Comparison of ENCODE assay signal across 1 cellular context in the genomic region with DNA sequence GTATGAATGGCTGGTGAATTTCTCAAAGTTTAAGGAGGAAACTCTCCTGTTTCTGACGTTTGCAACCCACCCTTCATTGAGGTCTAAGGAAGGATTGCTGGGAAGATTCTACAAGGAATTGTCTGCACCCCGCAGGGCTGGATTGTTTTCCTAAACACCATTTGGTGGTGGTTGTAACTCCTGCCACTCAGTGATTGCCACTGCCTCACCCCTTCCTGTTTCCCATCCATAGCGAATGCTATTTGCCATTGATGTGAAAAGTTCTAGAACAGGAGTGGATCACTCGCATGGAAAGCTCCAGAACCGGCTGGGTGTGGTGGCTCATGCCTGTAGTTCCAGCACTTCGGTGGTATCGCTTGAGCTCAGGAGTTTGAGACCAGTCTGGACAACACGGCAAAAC.
A peak's percentile ranks its signal among the peaks of the same experiment; 100 is the strongest.
TF ChIP-seq lines count a peak whose summit lies in the region.

No MANE protein-coding gene starts in this region.

TF ChIP-seq in K562, 482 proteins besides CTCF, POLR2A, EP300 and RAD21:
- TF ChIP-seq ZNF398 (CRISPR knock-in tag; IDR thresholded peaks at IDR 0.05) (no peak), ARID3B (CRISPR knock-in tag; IDR thresholded peaks at IDR 0.05; ENCODE audit: borderline replicate concordance) (no peak), RBM25 (IDR thresholded peaks at IDR 0.05; ENCODE audit: low read depth, low read length, severe bottlenecking) (no peak), ZFP36 (IDR thresholded peaks at IDR 0.05; ENCODE audit: low read depth, low read length, partially characterized antibody) (peak; percentile 11), TBL1XR1 (IDR thresholded peaks at IDR 0.05; ENCODE audit: low read length in 2 of 2) (no peak)
- TF ChIP-seq, protein P1, sequence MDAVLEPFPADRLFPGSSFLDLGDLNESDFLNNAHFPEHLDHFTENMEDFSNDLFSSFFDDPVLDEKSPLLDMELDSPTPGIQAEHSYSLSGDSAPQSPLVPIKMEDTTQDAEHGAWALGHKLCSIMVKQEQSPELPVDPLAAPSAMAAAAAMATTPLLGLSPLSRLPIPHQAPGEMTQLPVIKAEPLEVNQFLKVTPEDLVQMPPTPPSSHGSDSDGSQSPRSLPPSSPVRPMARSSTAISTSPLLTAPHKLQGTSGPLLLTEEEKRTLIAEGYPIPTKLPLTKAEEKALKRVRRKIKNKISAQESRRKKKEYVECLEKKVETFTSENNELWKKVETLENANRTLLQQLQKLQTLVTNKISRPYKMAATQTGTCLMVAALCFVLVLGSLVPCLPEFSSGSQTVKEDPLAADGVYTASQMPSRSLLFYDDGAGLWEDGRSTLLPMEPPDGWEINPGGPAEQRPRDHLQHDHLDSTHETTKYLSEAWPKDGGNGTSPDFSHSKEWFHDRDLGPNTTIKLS (IDR thresholded peaks at IDR 0.05; ENCODE audit: borderline replicate concordance, low read depth): no peak
